ENCODE assay signal across 20 cellular contexts in the genomic region with DNA sequence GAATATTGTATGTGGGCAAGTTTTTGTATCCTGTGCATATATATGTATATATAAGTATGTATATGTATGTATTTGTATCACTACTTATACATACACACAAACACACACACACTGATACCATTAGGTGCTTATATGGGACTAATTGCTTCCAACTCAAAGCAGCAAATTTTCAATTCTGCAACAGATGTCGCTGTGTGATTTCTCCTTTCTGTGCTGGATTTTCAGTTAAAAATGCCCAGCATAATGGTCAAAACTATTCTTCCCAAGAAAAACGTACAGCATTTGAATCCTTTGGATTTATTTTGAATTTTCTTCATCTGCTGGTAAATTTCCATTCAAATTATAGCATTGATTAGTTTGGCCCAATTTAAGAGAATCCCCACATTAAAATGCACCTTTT. TPM values are rescaled to one million over a fixed set of nuclear protein-coding genes. Genes with fewer than 3 reads are reported as not detected.
DNase-seq lines count a peak whose midpoint lies in the region; ATAC-seq and TF ChIP-seq lines count a peak whose summit lies in the region.
"Had no signal": no experiment of that assay in that cellular context is flagged by ENCODE, and none has a peak within 500 bp of the region (broad histone marks: within the 10 kb centered on the region; RNA-seq: fewer than 3 reads in every experiment).

No MANE protein-coding gene starts in this region.

- peak; percentile 8; the same call in 1 of the 2 replicates for TF ChIP-seq RAD21 in SK-N-SH (IDR thresholded peaks at IDR 0.05; ENCODE audit: low read length)

- H3K4me2 ChIP-seq in SK-N-SH: no peak overlapping the region

- no peaks in the 10 kb centered on the region for H3K27me3 ChIP-seq in SK-N-SH (ENCODE audit: insufficient read depth)
- peaks cover 0 to 14% of the 10 kb centered on the region in 2 donors for H3K27me3 ChIP-seq in tibial nerve
- H3K27me3 ChIP-seq in body of pancreas: no peaks in the 10 kb centered on the region
- H3K27me3 ChIP-seq: BE2C had no signal

- no peaks in the 10 kb centered on the region for H3K9me3 ChIP-seq in SK-N-SH
- H3K9me3 ChIP-seq in tibial nerve: no peaks in the 10 kb centered on the region
- H3K9me3 ChIP-seq in body of pancreas: no peaks in the 10 kb centered on the region
- H3K9me3 ChIP-seq: BE2C had no signal

- WGBS in SK-N-SH (ENCODE audit: low lambda C conversion rate): 81% methylated on average over 2 of the region's 2 CpGs
- 53 to 58% methylated on average over 2 of the region's 2 CpGs for WGBS in tibial nerve, 2 donors
- WGBS in body of pancreas, 2 donors: 54 to 63% methylated on average over 2 of the region's 2 CpGs

- no peaks in the 10 kb centered on the region for H3K79me2 ChIP-seq in SK-N-SH (ENCODE audit: insufficient read depth)

- TF ChIP-seq CTCF in SK-N-SH (IDR thresholded peaks at IDR 0.05) (no peak), VCaP (conservative IDR thresholded peaks at IDR 0.05) (no peak), tibial nerve (IDR thresholded peaks at IDR 0.05) (no peak), body of pancreas (IDR thresholded peaks at IDR 0.05) (no peak)

- no peak for DNase-seq in SK-N-SH
- DNase-seq in globus pallidus (ENCODE audit: low spot score): peak; percentile 51
- no peak for DNase-seq in tibial nerve (ENCODE audit: low spot score in 2 of 2)
- no peak for DNase-seq in body of pancreas
- no peak for DNase-seq in AG20443 (ENCODE audit: low spot score)
- DNase-seq in islet precursor cell: no peak
- DNase-seq: 8988T; BE2C; CD4-positive, alpha-beta T cell; GOT3; NCI-H1105 treated with DMSO at 0.1 percent for 48 hours; NCI-H1694; NCI-H2081 treated with DMSO at 0.1 percent for 48 hours; NCI-H510A; PC-3; RPMI8226; SHP77 treated with DMSO at 0.1 percent for 48 hours had no signal

- H2AFZ ChIP-seq in SK-N-SH (ENCODE audit: low read depth): no peak overlapping the region

- H3K27ac ChIP-seq in SK-N-SH (ENCODE audit: low read depth in 2 of 2, low read length in 1 of 2) (no peak overlapping the region), VCaP (peak overlapping the region; percentile 93), tibial nerve (peak overlapping the region; percentile 11 to 89 (median 54)), body of pancreas (no peak overlapping the region)

- TF ChIP-seq POLR2A in tibial nerve (IDR thresholded peaks at IDR 0.05): no peak
- no peak for TF ChIP-seq POLR2A in body of pancreas (IDR thresholded peaks at IDR 0.05)

- H3K36me3 ChIP-seq in SK-N-SH (replicated peaks in 1 of 2; ENCODE audit: control insufficient read depth in 1 of 2, insufficient read depth in 2 of 2, low read length in 1 of 2): peaks cover 0 to 2% of the 10 kb centered on the region in 2 experiments
- no peaks in the 10 kb centered on the region for H3K36me3 ChIP-seq in tibial nerve
- H3K36me3 ChIP-seq in body of pancreas (replicated peaks in 1 of 2; ENCODE audit: insufficient read depth in 1 of 2, low read depth in 2 of 2): no peaks in the 10 kb centered on the region

- POLR2A ChIA-PET in SK-N-SH (lab: Yijun Ruan, JAX): interaction anchor here (1.4 kb wide), 1 partner anchor 928 kb away, joined by 3 read pairs; no protein-coding TSS in a partner anchor

- H3K4me3 ChIP-seq in SK-N-SH (ENCODE audit: low read depth in 2 of 2, low read length in 1 of 2) (no peak overlapping the region), tibial nerve (no peak overlapping the region), body of pancreas (no peak overlapping the region)

- H3K4me1 ChIP-seq in SK-N-SH (ENCODE audit: control insufficient read depth in 1 of 2, insufficient read depth in 2 of 2, low read depth in 1 of 2, low read length in 1 of 2) (peaks cover 3 to 25% of the 10 kb centered on the region in 2 experiments; a peak in 2 of 4 replicates), tibial nerve (peaks cover 0 to 57% (median 5%) of the 10 kb centered on the region in 4 donors), body of pancreas (peaks cover 29% of the 10 kb centered on the region)

- ATAC-seq in SK-N-SH treated with all-trans-retinoic acid at 6 μM for 48 hours (no peak), body of pancreas (no peak)
- ATAC-seq: HCT116, PC-3 had no signal

- H3F3A ChIP-seq in SK-N-SH (replicated peaks; ENCODE audit: insufficient read depth): peaks cover 3% of the 10 kb centered on the region

- no peaks in the 10 kb centered on the region for H4K20me1 ChIP-seq in SK-N-SH (ENCODE audit: insufficient read depth)

- no peaks in the 10 kb centered on the region for H3K9me2 ChIP-seq in SK-N-SH

- CTCF ChIA-PET in SK-N-SH (lab: Yijun Ruan, JAX): interaction anchor here (0.6 to 5.5 kb wide), 3 partner anchors 174 to 524 kb away, joined by 3 to 28 read pairs (median 3); no protein-coding TSS in a partner anchor

- intact Hi-C loops in body of pancreas (cut with DNase I): no loop called here

- TF ChIP-seq EP300 in SK-N-SH (IDR thresholded peaks at IDR 0.05; ENCODE audit: borderline replicate concordance in 1 of 2, low read depth in 1 of 2, low read length in 1 of 2) (no peak), tibial nerve (IDR thresholded peaks at IDR 0.05) (no peak)

- H3K9ac ChIP-seq in SK-N-SH: no peak overlapping the region

TF ChIP-seq in SK-N-SH, 30 proteins besides CTCF, POLR2A, EP300 and RAD21 (continues in another document):
- TF ChIP-seq RFX5 (IDR thresholded peaks at IDR 0.05; ENCODE audit: low read length) (no peak), FOSL2 (IDR thresholded peaks at IDR 0.05; ENCODE audit: borderline replicate concordance, low read depth) (no peak), NRF1 (IDR thresholded peaks at IDR 0.05; ENCODE audit: low read depth, low read length) (no peak), POLR2AphosphoS5 (IDR thresholded peaks at IDR 0.05; ENCODE audit: low read depth, low read length) (no peak), CHD2 (IDR thresholded peaks at IDR 0.05; ENCODE audit: low read length, partially characterized antibody) (no peak), MXI1 (IDR thresholded peaks at IDR 0.05; ENCODE audit: low read depth, low read length) (no peak), IRF3 (IDR thresholded peaks at IDR 0.05; ENCODE audit: low read depth, low read length) (no peak), EZH2phosphoT487 (IDR thresholded peaks at IDR 0.05; ENCODE audit: borderline replicate concordance, low read depth) (no peak), PBX3 (IDR thresholded peaks at IDR 0.05) (no peak)

TF ChIP-seq in SK-N-SH treated with all-trans-retinoic acid at 6 μM for 48 hours, 23 proteins besides CTCF, POLR2A, EP300 and RAD21 (continues in another document):
- TF ChIP-seq CREB5 (CRISPR knock-in tag; IDR thresholded peaks at IDR 0.05; ENCODE audit: low read depth): no peak
- TF ChIP-seq ZNF70 (CRISPR knock-in tag; IDR thresholded peaks at IDR 0.05): no peak
- no peak for TF ChIP-seq RARB (CRISPR knock-in tag; IDR thresholded peaks at IDR 0.05)
- TF ChIP-seq CSDC2 (CRISPR knock-in tag; IDR thresholded peaks at IDR 0.05): no peak
- TF ChIP-seq, protein P1, sequence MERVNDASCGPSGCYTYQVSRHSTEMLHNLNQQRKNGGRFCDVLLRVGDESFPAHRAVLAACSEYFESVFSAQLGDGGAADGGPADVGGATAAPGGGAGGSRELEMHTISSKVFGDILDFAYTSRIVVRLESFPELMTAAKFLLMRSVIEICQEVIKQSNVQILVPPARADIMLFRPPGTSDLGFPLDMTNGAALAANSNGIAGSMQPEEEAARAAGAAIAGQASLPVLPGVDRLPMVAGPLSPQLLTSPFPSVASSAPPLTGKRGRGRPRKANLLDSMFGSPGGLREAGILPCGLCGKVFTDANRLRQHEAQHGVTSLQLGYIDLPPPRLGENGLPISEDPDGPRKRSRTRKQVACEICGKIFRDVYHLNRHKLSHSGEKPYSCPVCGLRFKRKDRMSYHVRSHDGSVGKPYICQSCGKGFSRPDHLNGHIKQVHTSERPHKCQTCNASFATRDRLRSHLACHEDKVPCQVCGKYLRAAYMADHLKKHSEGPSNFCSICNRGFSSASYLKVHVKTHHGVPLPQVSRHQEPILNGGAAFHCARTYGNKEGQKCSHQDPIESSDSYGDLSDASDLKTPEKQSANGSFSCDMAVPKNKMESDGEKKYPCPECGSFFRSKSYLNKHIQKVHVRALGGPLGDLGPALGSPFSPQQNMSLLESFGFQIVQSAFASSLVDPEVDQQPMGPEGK (CRISPR knock-in tag; IDR thresholded peaks at IDR 0.05; ENCODE audit: borderline replicate concordance): no peak
- no peak for TF ChIP-seq ZFP30 (CRISPR knock-in tag; IDR thresholded peaks at IDR 0.05)
- no peak for TF ChIP-seq ZNF565 (CRISPR knock-in tag; conservative IDR thresholded peaks at IDR 0.05; ENCODE audit: low read depth)
- no peak for TF ChIP-seq ZFP3 (CRISPR knock-in tag; IDR thresholded peaks at IDR 0.05)
- TF ChIP-seq ESRRG (CRISPR knock-in tag; IDR thresholded peaks at IDR 0.05): no peak
- TF ChIP-seq ZNF8 (CRISPR knock-in tag; IDR thresholded peaks at IDR 0.05): no peak
- no peak for TF ChIP-seq GLIS3 (CRISPR knock-in tag; IDR thresholded peaks at IDR 0.05)

RNA-seq across cellular contexts. Expression of gene CADM1, which starts 4.3 kb away (rescaled TPM):
- polyA plus RNA-seq in SK-N-SH (2012; rRNA removed): 7.9 and 11.4 TPM in 2 replicates
- polyA plus RNA-seq in SK-N-SH (2012; cell fraction: cytosol; rRNA removed): 9.5 and 13.8 TPM in 2 replicates
- 8.4 and 11.9 TPM in 2 replicates for polyA plus RNA-seq in SK-N-SH (2012; cell fraction: nucleus; rRNA removed)
- total RNA-seq in tibial nerve (10 to 100 TPM; 17.1 to 49.8 (median 30.7) TPM), body of pancreas (10 to 100 TPM; 12.5 to 13.7 TPM)

Comparison
In these comparisons a context has a peak if more than half of its experiments do, and no peak if none do; other contexts are left out.
1. H3K27ac ChIP-seq: peak in VCaP (single experiment) and tibial nerve (4 of 4); none in SK-N-SH (0 of 2) and body of pancreas (0 of 4).